ENCODE assay signal across 2 cellular contexts in genomic region chr2:237736783-237737182, GRCh38.
TF ChIP-seq lines count a peak whose summit lies in the region.

No MANE protein-coding gene starts in this region.

TF ChIP-seq in IMR-90, 13 proteins besides CTCF, POLR2A, EP300 and RAD21:
- no peak for TF ChIP-seq MAZ (IDR thresholded peaks at IDR 0.05; ENCODE audit: borderline replicate concordance, low read depth, low read length)
- no peak for TF ChIP-seq RCOR1 (IDR thresholded peaks at IDR 0.05; ENCODE audit: insufficient replicate concordance, low read length)
- TF ChIP-seq FOS (IDR thresholded peaks at IDR 0.05; ENCODE audit: low read depth, low read length) = no peak
- no peak for TF ChIP-seq CEBPB (IDR thresholded peaks at IDR 0.05; ENCODE audit: low read depth, low read length)

TF ChIP-seq in GM12878, 131 proteins besides CTCF, POLR2A, EP300 and RAD21:
- TF ChIP-seq GATAD2B (conservative IDR thresholded peaks at IDR 0.05; ENCODE audit: low read depth) = no peak
- 0 out of 2 replicates have a peak, but pooled peaks have one; percentile 12 for TF ChIP-seq POLR2AphosphoS5 (IDR thresholded peaks at IDR 0.05; ENCODE audit: low read length)
- TF ChIP-seq ZNF592 (IDR thresholded peaks at IDR 0.05) = no peak
- TF ChIP-seq, protein P1, sequence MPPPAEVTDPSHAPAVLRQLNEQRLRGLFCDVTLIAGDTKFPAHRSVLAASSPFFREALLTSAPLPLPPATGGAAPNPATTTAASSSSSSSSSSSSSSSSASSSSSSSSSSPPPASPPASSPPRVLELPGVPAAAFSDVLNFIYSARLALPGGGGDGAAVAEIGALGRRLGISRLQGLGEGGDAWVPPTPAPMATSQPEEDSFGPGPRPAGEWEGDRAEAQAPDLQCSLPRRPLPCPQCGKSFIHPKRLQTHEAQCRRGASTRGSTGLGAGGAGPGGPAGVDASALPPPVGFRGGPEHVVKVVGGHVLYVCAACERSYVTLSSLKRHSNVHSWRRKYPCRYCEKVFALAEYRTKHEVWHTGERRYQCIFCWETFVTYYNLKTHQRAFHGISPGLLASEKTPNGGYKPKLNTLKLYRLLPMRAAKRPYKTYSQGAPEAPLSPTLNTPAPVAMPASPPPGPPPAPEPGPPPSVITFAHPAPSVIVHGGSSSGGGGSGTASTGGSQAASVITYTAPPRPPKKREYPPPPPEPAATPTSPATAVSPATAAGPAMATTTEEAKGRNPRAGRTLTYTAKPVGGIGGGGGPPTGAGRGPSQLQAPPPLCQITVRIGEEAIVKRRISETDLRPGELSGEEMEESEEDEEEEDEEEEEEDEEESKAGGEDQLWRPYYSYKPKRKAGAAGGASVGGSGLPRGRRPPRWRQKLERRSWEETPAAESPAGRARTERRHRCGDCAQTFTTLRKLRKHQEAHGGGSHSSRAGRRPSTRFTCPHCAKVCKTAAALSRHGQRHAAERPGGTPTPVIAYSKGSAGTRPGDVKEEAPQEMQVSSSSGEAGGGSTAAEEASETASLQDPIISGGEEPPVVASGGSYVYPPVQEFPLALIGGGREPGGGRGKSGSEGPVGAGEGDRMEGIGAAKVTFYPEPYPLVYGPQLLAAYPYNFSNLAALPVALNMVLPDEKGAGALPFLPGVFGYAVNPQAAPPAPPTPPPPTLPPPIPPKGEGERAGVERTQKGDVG (CRISPR knock-in tag; IDR thresholded peaks at IDR 0.05) = no peak
